Comparison of ENCODE assay signal across 21 cellular contexts in the genomic region with DNA sequence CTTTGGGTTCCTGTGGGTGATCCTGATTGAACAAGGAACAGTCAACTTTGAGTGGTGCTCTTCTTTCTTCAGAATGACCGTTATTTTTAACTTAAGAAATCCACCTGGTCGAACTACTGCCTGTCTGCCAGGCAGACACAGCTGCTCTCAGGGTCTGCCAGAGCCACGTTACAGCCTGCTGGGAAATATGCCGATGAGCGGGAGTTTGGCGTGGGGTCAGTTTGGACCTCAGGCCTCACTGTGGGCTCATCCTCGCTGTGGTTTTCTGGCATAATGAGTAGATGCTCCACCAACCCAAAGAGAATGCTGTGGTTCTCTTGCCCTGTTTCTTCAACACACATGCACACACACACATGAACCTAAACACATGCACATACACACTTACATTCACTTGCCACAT.
DNase-seq lines count a peak whose midpoint lies in the region; ATAC-seq and TF ChIP-seq lines count a peak whose summit lies in the region.
"Had no signal": no experiment of that assay in that cellular context is flagged by ENCODE, and none has a peak within 500 bp of the region (broad histone marks: within the 10 kb centered on the region; RNA-seq: fewer than 3 reads in every experiment).

No MANE protein-coding gene starts in this region.

- peaks cover 2% of the 10 kb centered on the region for H3K4me1 ChIP-seq in mesendoderm (ENCODE audit: control insufficient read depth, low read depth, low read length)
- no peaks in the 10 kb centered on the region for H3K4me1 ChIP-seq in osteoblast (ENCODE audit: insufficient read depth, low read length)
- H3K4me1 ChIP-seq: A549, Caco-2, HAP-1 had no signal

- peaks cover 2% of the 10 kb centered on the region for H3K27me3 Mint-ChIP-seq in brain

- H3K18ac ChIP-seq in mesendoderm (ENCODE audit: low read length) = no peak overlapping the region

- H3K36me3 ChIP-seq in mesendoderm (ENCODE audit: control insufficient read depth, insufficient read depth, low read length) (no peaks in the 10 kb centered on the region), osteoblast (ENCODE audit: insufficient read depth, low read length) (no peaks in the 10 kb centered on the region)
- H3K36me3 ChIP-seq: HAP-1 had no signal

- H3K27me3 ChIP-seq in mesendoderm (ENCODE audit: insufficient read depth, low read length, poor library complexity) = no peaks in the 10 kb centered on the region
- no peaks in the 10 kb centered on the region for H3K27me3 ChIP-seq in osteoblast (ENCODE audit: insufficient read depth, low read length)

- H4K20me1 ChIP-seq in osteoblast (ENCODE audit: insufficient read depth, low read length) = no peaks in the 10 kb centered on the region

- peak overlapping the region; percentile 52 for H2AFZ ChIP-seq in osteoblast (ENCODE audit: low read length)

- no peak overlapping the region for H4K5ac ChIP-seq in mesendoderm (ENCODE audit: low read length)

- peak overlapping the region in 4 of 5 experiments; percentile 7 to 64 (median 36) for H3K27ac Mint-ChIP-seq in brain
- H3K27ac Mint-ChIP-seq: CD4-positive, alpha-beta T cell had no signal

- no peak overlapping the region for H3K4ac ChIP-seq in mesendoderm (ENCODE audit: low read depth, low read length)

- TF ChIP-seq CTCF in brain (conservative IDR thresholded peaks at IDR 0.05) (no peak), osteoblast (IDR thresholded peaks at IDR 0.05; ENCODE audit: extremely low read depth, low read depth, low read length) (no peak)

- no peak overlapping the region for H2BK5ac ChIP-seq in mesendoderm (ENCODE audit: low read length)

- H2AK5ac ChIP-seq in mesendoderm (ENCODE audit: low read length) = no peak overlapping the region

- peaks cover 0 to 4% (median 0%) of the 10 kb centered on the region in 5 experiments for H3K9me3 Mint-ChIP-seq in brain
- H3K9me3 Mint-ChIP-seq: CD4-positive, alpha-beta T cell had no signal

- H3K9me3 ChIP-seq in osteoblast (ENCODE audit: low read depth, low read length) = no peaks in the 10 kb centered on the region
- H3K9me3 ChIP-seq: A549, Caco-2, HAP-1 had no signal

- no peak overlapping the region for H2BK15ac ChIP-seq in mesendoderm (replicated peaks; ENCODE audit: low read depth)

- no peak overlapping the region for H3K9ac ChIP-seq in mesendoderm (ENCODE audit: low read length)

- WGBS in mesendoderm (ENCODE audit: extremely low coverage, insufficient coverage, low lambda C conversion rate) = no CpG with 5 or more reads among the region's 7 CpGs

- H3K4me3 ChIP-seq in mesendoderm (ENCODE audit: low read length) = no peak overlapping the region
- H3K4me3 ChIP-seq in osteoblast (ENCODE audit: insufficient read depth, low read length) = no peak overlapping the region
- H3K4me3 ChIP-seq: A549, HAP-1, K562 had no signal

- no peak overlapping the region for H2BK120ac ChIP-seq in mesendoderm (ENCODE audit: low read depth, low read length)

- no peak overlapping the region for H3K4me3 Mint-ChIP-seq in brain
- H3K4me3 Mint-ChIP-seq: CD4-positive, alpha-beta T cell had no signal

- no peak overlapping the region for H4K8ac ChIP-seq in mesendoderm (ENCODE audit: low read depth, low read length)

- no peak overlapping the region for H3K4me2 ChIP-seq in mesendoderm (ENCODE audit: low read length)
- no peak overlapping the region for H3K4me2 ChIP-seq in osteoblast (ENCODE audit: insufficient read depth, low read length)
- H3K4me2 ChIP-seq: A549 had no signal

- H3K27ac ChIP-seq in mesendoderm (ENCODE audit: low read depth, low read length) (no peak overlapping the region), osteoblast (ENCODE audit: low read depth, low read length) (no peak overlapping the region)
- H3K27ac ChIP-seq: 22Rv1, A549, C4-2B, HL-60 had no signal

- peak; percentile 59 for DNase-seq in DMS 273 (lab: John Stamatoyannopoulos, UW; ENCODE audit: unreplicated experiment)
- DNase-seq in DMS 273 treated with DMSO at 0.1 percent for 48 hours (lab: John Stamatoyannopoulos, UW) = no peak
- DNase-seq in mesendoderm = no peak
- no peak for DNase-seq in osteoblast (ENCODE audit: insufficient read length, low spot score, missing footprints)
- no peak for DNase-seq in activated naive CD4-positive, alpha-beta T cell treated with anti-CD3 and anti-CD28 coated beads, Interleukin-2, amount 50 U/mL, for 16 hours
- DNase-seq: AML-193; Caco-2; CD4-positive, alpha-beta T cell; DMS53; DND-41; EL; IMR-90 had no signal

- no peaks in the 10 kb centered on the region for H3K79me1 ChIP-seq in mesendoderm (ENCODE audit: low read length)

- ATAC-seq in GM19351 (IDR thresholded peaks at IDR 0.05; ENCODE audit: unreplicated experiment) = no peak
- no peak for ATAC-seq in GM21381 (IDR thresholded peaks at IDR 0.05; ENCODE audit: unreplicated experiment)
- ATAC-seq: A549, K562 had no signal

- peak overlapping the region; percentile 31 for H3K23ac ChIP-seq in mesendoderm (ENCODE audit: low read length)

- H3K79me2 ChIP-seq in mesendoderm (ENCODE audit: control insufficient read depth, insufficient read depth, low read length) (no peaks in the 10 kb centered on the region), osteoblast (ENCODE audit: insufficient read depth, low read length) (no peaks in the 10 kb centered on the region)

- no peaks in the 10 kb centered on the region for H3K36me3 Mint-ChIP-seq in brain

- no peak overlapping the region for H3K56ac ChIP-seq in mesendoderm (ENCODE audit: low read length)

- peaks cover 13% of the 10 kb centered on the region for H3K4me1 Mint-ChIP-seq in brain
